Comparison of ENCODE assay signal across 11 cellular contexts in genomic region chr11:118604566-118604965, GRCh38. TPM values are rescaled to one million over a fixed set of nuclear protein-coding genes. Genes with fewer than 3 reads are reported as not detected.
A peak's percentile ranks its signal among the peaks of the same experiment; 100 is the strongest.
DNase-seq lines count a peak whose midpoint lies in the region; ATAC-seq and TF ChIP-seq lines count a peak whose summit lies in the region.
"Had no signal": no experiment of that assay in that cellular context is flagged by ENCODE, and none has a peak within 500 bp of the region (broad histone marks: within the 10 kb centered on the region; RNA-seq: fewer than 3 reads in every experiment).

No MANE protein-coding gene starts in this region.

- ATAC-seq in heart left ventricle: no peak
- ATAC-seq in left ventricle myocardium superior: no peak
- no peak for ATAC-seq in aorta (ENCODE audit: low FRiP score)
- ATAC-seq in GM18873 (IDR thresholded peaks at IDR 0.05; ENCODE audit: low FRiP score, unreplicated experiment): no peak
- no peak for ATAC-seq in HG03175 (IDR thresholded peaks at IDR 0.05; ENCODE audit: unreplicated experiment)

- peak overlapping the region; percentile 33 to 95 (median 80) for H3K27ac ChIP-seq in heart left ventricle
- H3K27ac ChIP-seq in right atrium auricular region: peak overlapping the region; percentile 78 to 90
- peak overlapping the region; percentile 75 for H3K27ac ChIP-seq in rectal smooth muscle tissue (ENCODE audit: low read depth, low read length)
- H3K27ac ChIP-seq in aorta (ENCODE audit: low read depth in 1 of 2, low read length in 2 of 2): peak overlapping the region; percentile 5 to 73
- H3K27ac ChIP-seq: parathyroid adenoma had no signal

- no peaks in the 10 kb centered on the region for H3K9me3 ChIP-seq in heart left ventricle
- H3K9me3 ChIP-seq in right atrium auricular region: no peaks in the 10 kb centered on the region
- H3K9me3 ChIP-seq in aorta (ENCODE audit: control insufficient read depth, low read length): no peaks in the 10 kb centered on the region

- peaks cover 0 to 61% (median 28%) of the 10 kb centered on the region in 12 donors for H3K4me1 ChIP-seq in heart left ventricle
- peaks cover 0 to 67% of the 10 kb centered on the region in 2 donors for H3K4me1 ChIP-seq in right atrium auricular region
- H3K4me1 ChIP-seq in rectal smooth muscle tissue (ENCODE audit: control insufficient read depth, insufficient read depth, low read length): peaks cover 25% of the 10 kb centered on the region
- H3K4me1 ChIP-seq in aorta (ENCODE audit: control insufficient read depth in 1 of 2, insufficient read depth in 2 of 2, low read length in 2 of 2): no peaks in the 10 kb centered on the region
- H3K4me1 ChIP-seq: parathyroid adenoma had no signal

- peaks cover 0 to 2% (median 0%) of the 10 kb centered on the region in 9 donors for H3K27me3 ChIP-seq in heart left ventricle
- no peaks in the 10 kb centered on the region for H3K27me3 ChIP-seq in right atrium auricular region
- H3K27me3 ChIP-seq in rectal smooth muscle tissue (ENCODE audit: control insufficient read depth, insufficient read depth, low read length): peaks cover 4% of the 10 kb centered on the region
- no peaks in the 10 kb centered on the region for H3K27me3 ChIP-seq in aorta (ENCODE audit: control insufficient read depth in 1 of 2, insufficient read depth in 2 of 2, low read length in 1 of 2)

- peaks cover 0 to 39% (median 33%) of the 10 kb centered on the region in 9 donors for H3K36me3 ChIP-seq in heart left ventricle
- H3K36me3 ChIP-seq in right atrium auricular region: peaks cover 27% of the 10 kb centered on the region
- peaks cover 20% of the 10 kb centered on the region for H3K36me3 ChIP-seq in rectal smooth muscle tissue (ENCODE audit: control insufficient read depth, insufficient read depth, low read length)
- H3K36me3 ChIP-seq in aorta (ENCODE audit: control insufficient read depth in 1 of 2, insufficient read depth in 2 of 2, low read length in 1 of 2): peaks cover 0 to 7% of the 10 kb centered on the region in 2 donors

- DNase-seq in heart left ventricle (no peak), left ventricle myocardium superior (no peak), right atrium auricular region (ENCODE audit: low spot score) (no peak), aorta (peak in 1 of 2 donors; percentile 21), T-helper 1 cell (no peak)
- DNase-seq: DND-41 had no signal

- no peak for TF ChIP-seq POLR2A in heart left ventricle (IDR thresholded peaks at IDR 0.05)

- H3K4me3 ChIP-seq in heart left ventricle: no peak overlapping the region
- no peak overlapping the region for H3K4me3 ChIP-seq in right atrium auricular region
- H3K4me3 ChIP-seq in rectal smooth muscle tissue (ENCODE audit: low read length): no peak overlapping the region
- no peak overlapping the region for H3K4me3 ChIP-seq in aorta (ENCODE audit: low read length in 2 of 2)

- TF ChIP-seq CTCF in heart left ventricle (IDR thresholded peaks at IDR 0.05) (no peak), right atrium auricular region (IDR thresholded peaks at IDR 0.05) (no peak)

- WGBS in heart left ventricle, 4 donors: 70 to 80% (median 73%) methylated on average over 3 of the region's 3 CpGs
- WGBS in aorta, 2 donors: 64% methylated on average over 3 of the region's 3 CpGs

- intact Hi-C loops in heart left ventricle (cut with DNase I): loop anchor here in 2 of 10 donors (2.0 to 10.0 kb wide), 2 partner anchors 32 to 50 kb away; partner anchors contain the start of gene ARCN1 (in 1 of the 2)
- intact Hi-C loops in left ventricle myocardium superior (cut with micrococcal nuclease): no loop called here
- intact Hi-C loops in aorta (cut with DNase I): no loop called here

- H3K9ac ChIP-seq in rectal smooth muscle tissue (ENCODE audit: low read length): no peak overlapping the region
- H3K9ac ChIP-seq: parathyroid adenoma had no signal

RNA-seq across cellular contexts. Expression of gene PHLDB1, which starts 2.8 kb away (rescaled TPM):
- total RNA-seq in heart left ventricle (100 to 1,000 TPM in 7 of 9 donors, 10 to 100 TPM in 2; 86.0 to 124 (median 113) TPM), left ventricle myocardium superior (97.7 TPM), right atrium auricular region (100 to 1,000 TPM; 102 to 105 TPM), aorta (100 to 1,000 TPM; 260 to 274 TPM)
- polyA plus RNA-seq in heart left ventricle (100 to 1,000 TPM; 104 to 129 TPM), aorta (100 to 1,000 TPM in 1 of 2 donors, 10 to 100 TPM in 1; 38.3 to 290 TPM)
- polyA plus RNA-seq: IgD-negative memory B cell had no signal

RNA-seq across cellular contexts. Expression of gene ARCN1, which starts 32.4 kb away (rescaled TPM):
- 100 to 1,000 TPM in 4 of 9 donors, 10 to 100 TPM in 5; 87.6 to 127 (median 99.6) TPM for total RNA-seq in heart left ventricle
- 100 to 1,000 TPM in 1 of 2 donors, 10 to 100 TPM in 1; 53.1 to 107 TPM for polyA plus RNA-seq in heart left ventricle
- 97.1 TPM for total RNA-seq in left ventricle myocardium superior
- total RNA-seq in right atrium auricular region: 100 to 1,000 TPM; 103 to 111 TPM
- total RNA-seq in aorta: 100 to 1,000 TPM; 128 to 170 TPM
- 10 to 100 TPM; 67.6 to 69.0 TPM for polyA plus RNA-seq in aorta

RNA-seq across cellular contexts. Expression of gene IFT46, which starts 38.8 kb away (rescaled TPM):
- 10 to 100 TPM; 14.7 to 39.0 (median 21.7) TPM for total RNA-seq in heart left ventricle
- 10 to 100 TPM; 22.9 to 29.1 TPM for polyA plus RNA-seq in heart left ventricle
- total RNA-seq in left ventricle myocardium superior: 22.4 TPM
- 10 to 100 TPM; 19.3 to 26.1 TPM for total RNA-seq in right atrium auricular region
- total RNA-seq in aorta: 10 to 100 TPM; 15.0 to 22.5 TPM
- 10 to 100 TPM; 24.2 to 31.8 TPM for polyA plus RNA-seq in aorta
